Comparison of ENCODE assay signal across 1 cellular context in the genomic region with DNA sequence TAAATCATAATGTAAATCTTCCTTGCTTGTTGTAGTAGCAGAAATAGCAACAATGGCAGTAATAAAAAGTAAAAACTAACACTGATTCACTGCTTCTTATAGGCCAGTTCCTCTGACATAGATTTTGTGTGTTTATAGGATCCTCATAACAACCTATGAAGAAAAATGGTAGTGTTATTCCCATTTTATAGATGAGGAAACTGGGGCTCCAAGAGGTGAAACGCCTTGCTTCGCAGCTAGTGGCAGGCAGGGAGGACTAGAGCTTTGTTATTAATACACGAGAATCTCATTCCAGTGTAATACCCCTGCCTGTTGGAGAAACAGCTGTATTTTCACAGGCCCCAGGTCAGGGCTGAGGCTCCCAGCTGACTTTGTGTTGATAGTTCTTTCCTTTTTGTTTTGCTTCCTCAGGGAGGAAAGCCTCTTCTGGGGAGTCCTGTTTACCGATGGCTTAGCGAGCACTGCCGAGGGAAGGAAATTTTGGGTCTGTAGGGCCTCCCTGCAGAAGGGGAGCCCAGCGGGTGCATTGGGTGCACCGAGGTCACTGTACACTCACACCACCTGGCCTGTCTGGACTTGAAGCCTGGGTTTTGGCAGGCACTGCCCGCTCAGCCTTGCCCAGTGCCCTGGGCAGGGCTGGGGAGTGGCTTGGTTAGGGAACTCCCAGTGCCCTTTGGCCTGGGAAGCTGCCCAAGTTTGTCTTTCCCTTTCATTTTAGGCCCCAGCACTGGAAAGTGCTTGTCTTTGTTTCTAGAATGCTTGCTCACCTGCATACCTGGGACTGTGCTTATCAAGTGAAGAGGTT.
TF ChIP-seq lines count a peak whose summit lies in the region.

No MANE protein-coding gene starts in this region.

TF ChIP-seq in H1, 55 proteins besides CTCF, POLR2A, EP300 and RAD21:
- no peak for TF ChIP-seq EZH2 (IDR thresholded peaks at IDR 0.05; ENCODE audit: low read depth, low read length, severe bottlenecking)
- no peak for TF ChIP-seq SP1 (IDR thresholded peaks at IDR 0.05; ENCODE audit: low read depth, low read length)
